In genomic region chr5:37859805-37860204, GRCh38 we compare ENCODE assay signal across 14 cellular contexts. TPM values are rescaled to one million over a fixed set of nuclear protein-coding genes. Genes with fewer than 3 reads are reported as not detected.
DNase-seq lines count a peak whose midpoint lies in the region; ATAC-seq and TF ChIP-seq lines count a peak whose summit lies in the region.
"Had no signal": no experiment of that assay in that cellular context is flagged by ENCODE, and none has a peak within 500 bp of the region (broad histone marks: within the 10 kb centered on the region; RNA-seq: fewer than 3 reads in every experiment).

No MANE protein-coding gene starts in this region.

- CTCF ChIA-PET in activated CD8-positive, alpha-beta T cell treated with anti-CD3 and anti-CD28 coated beads, Interleukin-2, amount 10 ng/mL, durations not matched to agents 7 days and 5 days (lab: Charles Lee): no interaction called here

- H3K4me2 ChIP-seq in MM.1S (ENCODE audit: low read depth, low read length): peak overlapping the region; percentile 38; the same call in 1 of the 2 replicates
- H3K4me2 ChIP-seq: hepatocyte had no signal

- H3K36me3 ChIP-seq in GM06990 (ENCODE audit: control insufficient read depth, insufficient read depth, low read length) (no peaks in the 10 kb centered on the region), MM.1S (replicated peaks; ENCODE audit: insufficient read depth, low read length) (no peaks in the 10 kb centered on the region)
- no peaks in the 10 kb centered on the region for H3K36me3 ChIP-seq in effector memory CD4-positive, alpha-beta T cell (ENCODE audit: control insufficient read depth, insufficient read depth, low read length)

- H3K4me3 Mint-ChIP-seq in activated CD8-positive, alpha-beta T cell treated with anti-CD3 and anti-CD28 coated beads, Interleukin-2, amount 10 ng/mL, durations not matched to agents 7 days and 5 days: no peak overlapping the region
- H3K4me3 Mint-ChIP-seq: naive thymus-derived CD4-positive, alpha-beta T cell had no signal

- no peak overlapping the region for H3K27ac ChIP-seq in MM.1S (ENCODE audit: low read length)
- H3K27ac ChIP-seq in effector memory CD4-positive, alpha-beta T cell (ENCODE audit: insufficient read depth, low read length, poor library complexity, severe bottlenecking): no peak overlapping the region
- H3K27ac ChIP-seq: coronary artery, hepatocyte had no signal

- H3K9me3 Mint-ChIP-seq in activated CD8-positive, alpha-beta T cell treated with anti-CD3 and anti-CD28 coated beads, Interleukin-2, amount 10 ng/mL, durations not matched to agents 7 days and 5 days (ENCODE audit: insufficient read depth): no peaks in the 10 kb centered on the region

- H3K4me1 ChIP-seq in MM.1S (ENCODE audit: low read length): peaks cover 18% of the 10 kb centered on the region; the same call in 1 of the 2 replicates
- H3K4me1 ChIP-seq in effector memory CD4-positive, alpha-beta T cell (ENCODE audit: control insufficient read depth, insufficient read depth, low read length, poor library complexity, severe bottlenecking): no peaks in the 10 kb centered on the region

- no peak overlapping the region for H2AFZ ChIP-seq in MM.1S (ENCODE audit: low read length)
- H2AFZ ChIP-seq: hepatocyte had no signal

- TF ChIP-seq CTCF in GM06990 (IDR thresholded peaks at IDR 0.05; ENCODE audit: insufficient read depth, low read length, poor library complexity, severe bottlenecking): no peak
- TF ChIP-seq CTCF in MM.1S (IDR thresholded peaks at IDR 0.05; ENCODE audit: low read length): no peak

- H3K79me2 ChIP-seq in MM.1S (ENCODE audit: low read length): no peaks in the 10 kb centered on the region
- H3K79me2 ChIP-seq: hepatocyte had no signal

- POLR2A ChIA-PET in activated CD8-positive, alpha-beta T cell treated with anti-CD3 and anti-CD28 coated beads, Interleukin-2, amount 10 ng/mL, durations not matched to agents 7 days and 5 days (lab: Charles Lee): no interaction called here

- no peaks in the 10 kb centered on the region for H4K20me1 ChIP-seq in MM.1S (ENCODE audit: insufficient read depth, low read length)

- DNase-seq in GM06990 (ENCODE audit: extremely low read depth, insufficient read length) (peak; percentile 45), MM.1S (peak; percentile 81), middle frontal gyrus (ENCODE audit: extremely low spot score, low spot score) (no peak), anterior cingulate cortex (lab: John Stamatoyannopoulos, UW) (no peak)
- DNase-seq in activated CD8-positive, alpha-beta T cell treated with anti-CD3 and anti-CD28 coated beads, Interleukin-2, amount 10 ng/mL, durations not matched to agents 7 days and 5 days: no peak
- DNase-seq in effector memory CD4-positive, alpha-beta T cell: no peak
- DNase-seq: activated gamma-delta T cell; naive thymus-derived CD4-positive, alpha-beta T cell; NCI-H510A treated with DMSO at 0.1 percent for 48 hours had no signal

- H3K4me3 ChIP-seq in GM06990 (replicated peaks; ENCODE audit: low read depth, low read length): no peak overlapping the region
- H3K4me3 ChIP-seq in MM.1S (ENCODE audit: low read length): no peak overlapping the region
- no peak overlapping the region for H3K4me3 ChIP-seq in effector memory CD4-positive, alpha-beta T cell (ENCODE audit: insufficient read depth, low read depth, low read length, poor library complexity, severe bottlenecking)
- H3K4me3 ChIP-seq: coronary artery, hepatocyte had no signal

- no peaks in the 10 kb centered on the region for H3K36me3 Mint-ChIP-seq in activated CD8-positive, alpha-beta T cell treated with anti-CD3 and anti-CD28 coated beads, Interleukin-2, amount 10 ng/mL, durations not matched to agents 7 days and 5 days (ENCODE audit: low read depth)

- H3K27ac Mint-ChIP-seq in activated CD8-positive, alpha-beta T cell treated with anti-CD3 and anti-CD28 coated beads, Interleukin-2, amount 10 ng/mL, durations not matched to agents 7 days and 5 days: no peak overlapping the region
- H3K27ac Mint-ChIP-seq: naive thymus-derived CD4-positive, alpha-beta T cell had no signal

- H3K27me3 ChIP-seq in GM06990 (replicated peaks; ENCODE audit: control insufficient read depth, insufficient read depth, low read length) (no peaks in the 10 kb centered on the region), MM.1S (replicated peaks; ENCODE audit: insufficient read depth, low read length) (no peaks in the 10 kb centered on the region)
- no peaks in the 10 kb centered on the region for H3K27me3 ChIP-seq in effector memory CD4-positive, alpha-beta T cell (replicated peaks; ENCODE audit: control insufficient read depth, insufficient read depth, low read length, poor library complexity, severe bottlenecking)
- H3K27me3 ChIP-seq: hepatocyte had no signal

- H3K9me3 ChIP-seq in MM.1S (replicated peaks; ENCODE audit: insufficient read depth, low read length): no peaks in the 10 kb centered on the region
- no peaks in the 10 kb centered on the region for H3K9me3 ChIP-seq in effector memory CD4-positive, alpha-beta T cell (ENCODE audit: control insufficient read depth, low read length)

- ATAC-seq in GM19438 (IDR thresholded peaks at IDR 0.05; ENCODE audit: low read depth, unreplicated experiment) (peak; percentile 93), HG02938 (IDR thresholded peaks at IDR 0.05; ENCODE audit: unreplicated experiment) (peak; percentile 95)
- no peak for ATAC-seq in activated CD8-positive, alpha-beta T cell treated with anti-CD3 and anti-CD28 coated beads, Interleukin-2, amount 10 ng/mL, durations not matched to agents 7 days and 5 days
- ATAC-seq: naive thymus-derived CD4-positive, alpha-beta T cell had no signal

- peaks cover 8% of the 10 kb centered on the region for H3K27me3 Mint-ChIP-seq in activated CD8-positive, alpha-beta T cell treated with anti-CD3 and anti-CD28 coated beads, Interleukin-2, amount 10 ng/mL, durations not matched to agents 7 days and 5 days (ENCODE audit: low read depth)

- no peaks in the 10 kb centered on the region for H3F3A ChIP-seq in MM.1S (ENCODE audit: insufficient read depth, low read length)

- no peaks in the 10 kb centered on the region for H3K9me2 ChIP-seq in MM.1S (replicated peaks; ENCODE audit: insufficient read depth, low read length)

- no peak overlapping the region for H3K9ac ChIP-seq in MM.1S (ENCODE audit: low read length)

- H3K4me1 Mint-ChIP-seq in activated CD8-positive, alpha-beta T cell treated with anti-CD3 and anti-CD28 coated beads, Interleukin-2, amount 10 ng/mL, durations not matched to agents 7 days and 5 days (ENCODE audit: low read depth): no peaks in the 10 kb centered on the region
- H3K4me1 Mint-ChIP-seq: naive thymus-derived CD4-positive, alpha-beta T cell had no signal

RNA-seq across cellular contexts. Expression of gene GDNF, which starts 20.0 kb away (rescaled TPM):
- total RNA-seq in activated CD8-positive, alpha-beta T cell treated with anti-CD3 and anti-CD28 coated beads, Interleukin-2, amount 10 ng/mL, durations not matched to agents 7 days and 5 days: not detected
- total RNA-seq: G401; naive thymus-derived CD4-positive, alpha-beta T cell had no signal

Comparison
In these comparisons a context has a peak if more than half of its experiments do, and no peak if none do; other contexts are left out.
1. DNase-seq: peak in GM06990 (single experiment) and MM.1S (single experiment); none in activated CD8-positive, alpha-beta T cell treated with anti-CD3 and anti-CD28 coated beads, Interleukin-2, amount 10 ng/mL, durations not matched to agents 7 days and 5 days (single experiment), effector memory CD4-positive, alpha-beta T cell (0 of 3), middle frontal gyrus (single experiment) and anterior cingulate cortex (0 of 58).